Comparison of ENCODE assay signal across 1 cellular context in the genomic region with DNA sequence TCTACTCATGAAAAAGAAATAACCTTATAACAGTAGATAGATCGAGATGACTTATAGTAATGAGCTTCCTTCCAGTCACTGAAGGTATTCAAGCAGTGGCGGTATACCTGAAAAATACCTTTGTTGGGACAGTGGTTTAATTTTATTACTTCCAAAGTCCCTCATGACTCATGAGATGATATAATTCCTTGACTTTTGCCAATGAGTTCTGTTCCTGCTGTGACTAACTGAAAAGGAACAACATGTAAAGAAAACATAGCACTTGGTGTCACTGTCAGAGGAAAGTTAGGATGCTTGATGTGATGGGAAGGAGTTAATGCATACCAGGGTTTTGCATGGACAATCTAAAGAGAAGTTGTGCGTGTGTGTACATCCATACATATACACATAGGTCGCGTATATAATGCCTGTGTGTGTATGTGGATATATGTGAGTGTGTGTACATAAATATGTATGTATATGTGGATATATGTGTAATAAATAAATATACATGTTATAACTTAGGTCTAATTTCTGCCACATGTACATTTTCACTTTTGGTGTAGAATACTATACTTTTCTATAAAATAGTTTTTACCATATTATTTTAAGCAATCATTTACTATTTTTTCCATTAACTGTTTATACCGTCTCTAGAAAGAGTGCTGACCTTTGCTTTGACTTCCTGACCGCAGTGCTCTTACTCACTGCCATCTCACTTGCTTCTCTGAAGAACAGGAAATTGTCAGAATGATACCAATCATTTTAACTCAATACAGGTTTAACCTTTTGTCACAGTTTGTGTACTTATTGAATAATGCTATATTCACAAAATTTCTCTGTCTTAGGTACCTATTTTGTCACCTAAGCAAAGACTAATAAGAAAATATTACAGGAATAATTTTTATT.
TF ChIP-seq lines count a peak whose summit lies in the region.

No MANE protein-coding gene starts in this region.

TF ChIP-seq in IMR-90, 13 proteins besides CTCF, POLR2A, EP300 and RAD21:
- no peak for TF ChIP-seq RCOR1 (IDR thresholded peaks at IDR 0.05; ENCODE audit: insufficient replicate concordance, low read length)
- TF ChIP-seq FOS (IDR thresholded peaks at IDR 0.05; ENCODE audit: low read depth, low read length) = no peak
